ENCODE assay signal across 39 cellular contexts in the genomic region with DNA sequence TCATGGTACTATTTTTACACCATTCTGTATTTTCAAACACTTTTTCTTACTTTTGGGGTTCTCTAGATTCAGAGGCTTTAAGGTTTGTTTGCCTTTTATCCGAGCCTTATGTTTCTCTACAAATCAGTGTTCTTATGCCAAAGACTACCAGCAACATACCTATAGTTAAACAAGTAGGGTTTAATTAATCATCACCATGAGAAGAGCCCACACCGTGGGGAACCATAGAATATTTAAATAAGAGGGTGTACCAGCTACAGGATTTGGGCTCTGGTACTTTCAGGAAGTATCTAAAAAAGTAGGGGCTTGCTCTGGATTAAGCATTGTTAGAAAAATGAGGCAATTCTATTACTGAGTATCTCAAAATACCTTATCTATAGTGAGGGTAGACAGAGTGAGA. TPM values are rescaled to one million over a fixed set of nuclear protein-coding genes. Genes with fewer than 3 reads are reported as not detected.
"Had no signal": no experiment of that assay in that cellular context is flagged by ENCODE, and none has a peak within 500 bp of the region (broad histone marks: within the 10 kb centered on the region; RNA-seq: fewer than 3 reads in every experiment).

No MANE protein-coding gene starts in this region.

- DNase-seq: activated CD4-positive, alpha-beta memory T cell treated with anti-CD3 and anti-CD28 coated beads, Interleukin-2, amount 10 ng/mL, durations not matched to agents 7 days and 5 days; activated CD4-positive, alpha-beta T cell treated with anti-CD3 and anti-CD28 coated beads for 1 hour; activated CD4-positive, alpha-beta T cell treated with anti-CD3 and anti-CD28 coated beads for 36 hours; activated CD4-positive, alpha-beta T cell treated with anti-CD3 and anti-CD28 coated beads for 48 hours; activated CD4-positive, alpha-beta T cell treated with anti-CD3 and anti-CD28 coated beads, Interleukin-2, amount 10 ng/mL, durations not matched to agents 7 days and 5 days; activated CD4-positive, alpha-beta T cell treated with anti-CD3 and anti-CD28 coated beads, Interleukin-2, amount 50 U/mL, for 48 hours; activated CD4-positive, CD25-positive, alpha-beta regulatory T cell; activated CD8-positive, alpha-beta memory T cell treated with anti-CD3 and anti-CD28 coated beads for 24 hours; activated CD8-positive, alpha-beta memory T cell treated with anti-CD3 and anti-CD28 coated beads, Interleukin-2, amount 10 ng/mL, durations not matched to agents 7 days and 5 days; activated CD8-positive, alpha-beta memory T cell treated with anti-CD3 and anti-CD28 coated beads, Interleukin-2, amount 50 U/mL, for 48 hours; activated CD8-positive, alpha-beta T cell treated with anti-CD3 and anti-CD28 coated beads, Interleukin-2, amount 10 ng/mL, durations not matched to agents 7 days and 5 days; activated effector memory CD4-positive, alpha-beta T cell treated with Interleukin-2 at 50 U/mL for 16 hours; activated gamma-delta T cell; activated naive CD4-positive, alpha-beta T cell treated with anti-CD3 and anti-CD28 coated beads, Interleukin-2, amount 10 ng/mL, durations not matched to agents 7 days and 5 days; activated naive CD4-positive, alpha-beta T cell treated with Interleukin-2 at 50 U/mL for 16 hours; activated naive CD8-positive, alpha-beta T cell treated with anti-CD3 and anti-CD28 coated beads, Interleukin-2, amount 10 ng/mL, durations not matched to agents 7 days and 5 days; activated naive CD8-positive, alpha-beta T cell treated with anti-CD3 and anti-CD28 coated beads, Interleukin-2, amount 50 U/mL, for 24 hours; activated T-cell treated with anti-CD3 and anti-CD28 coated beads, Interleukin-2, amount 50 U/mL, for 24 hours; activated T-cell treated with anti-CD3 and anti-CD28 coated beads, Interleukin-2, amount 50 U/mL, for 48 hours; amygdala; anterior cingulate cortex; caudate nucleus; cerebellar nuclear complex; T-cell; T-helper 17 cell; T1000 had no signal

- H3K27ac ChIP-seq: ascending aorta, cardiac muscle cell, VCaP had no signal

- ATAC-seq: activated CD4-positive, alpha-beta T cell treated with anti-CD3 and anti-CD28 coated beads for 36 hours; activated CD4-positive, CD25-positive, alpha-beta regulatory T cell treated with anti-CD3 and anti-CD28 coated beads, Interleukin-2, amount 50 U/mL, for 24 hours; activated CD8-positive, alpha-beta memory T cell treated with anti-CD3 and anti-CD28 coated beads, Interleukin-2, amount 10 ng/mL, durations not matched to agents 7 days and 5 days; activated CD8-positive, alpha-beta T cell treated with anti-CD3 and anti-CD28 coated beads, Interleukin-2, amount 10 ng/mL, durations not matched to agents 7 days and 5 days; activated naive CD8-positive, alpha-beta T cell treated with anti-CD3 and anti-CD28 coated beads, Interleukin-2, amount 50 U/mL, for 24 hours; T-cell; T-helper 17 cell had no signal

- H3K4me1 ChIP-seq: ascending aorta had no signal

- H3K27me3 ChIP-seq: ascending aorta, cardiac muscle cell had no signal

- H3K9me3 Mint-ChIP-seq: activated CD4-positive, alpha-beta memory T cell treated with anti-CD3 and anti-CD28 coated beads, Interleukin-2, amount 10 ng/mL, durations not matched to agents 7 days and 5 days; activated CD4-positive, alpha-beta T cell treated with anti-CD3 and anti-CD28 coated beads, Interleukin-2, amount 10 ng/mL, durations not matched to agents 7 days and 5 days; activated naive CD4-positive, alpha-beta T cell treated with anti-CD3 and anti-CD28 coated beads, Interleukin-2, amount 10 ng/mL, durations not matched to agents 7 days and 5 days; activated naive CD8-positive, alpha-beta T cell treated with anti-CD3 and anti-CD28 coated beads, Interleukin-2, amount 10 ng/mL, durations not matched to agents 7 days and 5 days; activated T-cell treated with anti-CD3 and anti-CD28 coated beads, Interleukin-2, amount 50 U/mL, for 24 hours; activated T-helper 2 cell treated with anti-CD3 and anti-CD28 coated beads, Interferon-gamma antibody, Interleukin-2, Interleukin-4, amounts not matched to agents 10 μg/mL and 5 μg/mL and 100 μg/mL, durations not matched to agents 14 hours and 24 hours and 36 hours had no signal

- H3K4me3 ChIP-seq: ascending aorta, cardiac muscle cell had no signal

- H3K9me3 ChIP-seq: ascending aorta had no signal

- H3K4me1 Mint-ChIP-seq: activated CD4-positive, alpha-beta memory T cell treated with anti-CD3 and anti-CD28 coated beads, Interleukin-2, amount 10 ng/mL, durations not matched to agents 7 days and 5 days; activated CD4-positive, alpha-beta T cell treated with anti-CD3 and anti-CD28 coated beads for 36 hours; activated CD4-positive, alpha-beta T cell treated with anti-CD3 and anti-CD28 coated beads, Interleukin-2, amount 10 ng/mL, durations not matched to agents 7 days and 5 days; activated CD8-positive, alpha-beta memory T cell treated with anti-CD3 and anti-CD28 coated beads, Interleukin-2, amount 10 ng/mL, durations not matched to agents 7 days and 5 days; activated naive CD4-positive, alpha-beta T cell treated with anti-CD3 and anti-CD28 coated beads, Interleukin-2, amount 10 ng/mL, durations not matched to agents 7 days and 5 days; activated naive CD4-positive, alpha-beta T cell treated with anti-CD3 and anti-CD28 coated beads, Interleukin-2, amount 50 U/mL, for 24 hours; activated naive CD8-positive, alpha-beta T cell treated with anti-CD3 and anti-CD28 coated beads, Interleukin-2, amount 10 ng/mL, durations not matched to agents 7 days and 5 days; activated naive CD8-positive, alpha-beta T cell treated with anti-CD3 and anti-CD28 coated beads, Interleukin-2, amount 50 U/mL, for 24 hours; brain; central memory CD8-positive, alpha-beta T cell; T-helper 17 cell had no signal

- H3K27ac Mint-ChIP-seq: activated CD4-positive, alpha-beta memory T cell treated with anti-CD3 and anti-CD28 coated beads, Interleukin-2, amount 10 ng/mL, durations not matched to agents 7 days and 5 days; activated CD4-positive, alpha-beta T cell treated with anti-CD3 and anti-CD28 coated beads for 36 hours; activated CD4-positive, alpha-beta T cell treated with anti-CD3 and anti-CD28 coated beads, Interleukin-2, amount 10 ng/mL, durations not matched to agents 7 days and 5 days; activated CD8-positive, alpha-beta memory T cell treated with anti-CD3 and anti-CD28 coated beads, Interleukin-2, amount 10 ng/mL, durations not matched to agents 7 days and 5 days; activated CD8-positive, alpha-beta T cell treated with anti-CD3 and anti-CD28 coated beads, Interleukin-2, amount 10 ng/mL, durations not matched to agents 7 days and 5 days; activated naive CD4-positive, alpha-beta T cell treated with anti-CD3 and anti-CD28 coated beads, Interleukin-2, amount 10 ng/mL, durations not matched to agents 7 days and 5 days; activated naive CD4-positive, alpha-beta T cell treated with anti-CD3 and anti-CD28 coated beads, Interleukin-2, amount 50 U/mL, for 24 hours; activated naive CD8-positive, alpha-beta T cell; activated naive CD8-positive, alpha-beta T cell treated with anti-CD3 and anti-CD28 coated beads, Interleukin-2, amount 10 ng/mL, durations not matched to agents 7 days and 5 days; activated naive CD8-positive, alpha-beta T cell treated with anti-CD3 and anti-CD28 coated beads, Interleukin-2, amount 50 U/mL, for 24 hours; activated T-cell treated with anti-CD3 and anti-CD28 coated beads, Interleukin-2, amount 50 U/mL, for 24 hours; activated T-helper 2 cell treated with anti-CD3 and anti-CD28 coated beads, Interferon-gamma antibody, Interleukin-2, Interleukin-4, amounts not matched to agents 10 μg/mL and 5 μg/mL and 100 μg/mL, durations not matched to agents 14 hours and 24 hours and 36 hours; brain; T-cell; T-helper 17 cell had no signal

- H3K36me3 ChIP-seq: ascending aorta, cardiac muscle cell had no signal

- H3K4me3 Mint-ChIP-seq: activated CD4-positive, alpha-beta memory T cell treated with anti-CD3 and anti-CD28 coated beads, Interleukin-2, amount 10 ng/mL, durations not matched to agents 7 days and 5 days; activated CD4-positive, alpha-beta T cell treated with anti-CD3 and anti-CD28 coated beads for 36 hours; activated CD4-positive, alpha-beta T cell treated with anti-CD3 and anti-CD28 coated beads, Interleukin-2, amount 10 ng/mL, durations not matched to agents 7 days and 5 days; activated CD8-positive, alpha-beta memory T cell treated with anti-CD3 and anti-CD28 coated beads, Interleukin-2, amount 10 ng/mL, durations not matched to agents 7 days and 5 days; activated CD8-positive, alpha-beta T cell treated with anti-CD3 and anti-CD28 coated beads, Interleukin-2, amount 10 ng/mL, durations not matched to agents 7 days and 5 days; activated naive CD4-positive, alpha-beta T cell treated with anti-CD3 and anti-CD28 coated beads, Interleukin-2, amount 10 ng/mL, durations not matched to agents 7 days and 5 days; activated naive CD4-positive, alpha-beta T cell treated with anti-CD3 and anti-CD28 coated beads, Interleukin-2, amount 50 U/mL, for 24 hours; activated naive CD8-positive, alpha-beta T cell; activated naive CD8-positive, alpha-beta T cell treated with anti-CD3 and anti-CD28 coated beads, Interleukin-2, amount 10 ng/mL, durations not matched to agents 7 days and 5 days; activated naive CD8-positive, alpha-beta T cell treated with anti-CD3 and anti-CD28 coated beads, Interleukin-2, amount 50 U/mL, for 24 hours; activated T-cell treated with anti-CD3 and anti-CD28 coated beads, Interleukin-2, amount 50 U/mL, for 24 hours; brain; central memory CD8-positive, alpha-beta T cell; T-cell; T-helper 17 cell had no signal

- H3K36me3 Mint-ChIP-seq: activated CD8-positive, alpha-beta memory T cell treated with anti-CD3 and anti-CD28 coated beads, Interleukin-2, amount 10 ng/mL, durations not matched to agents 7 days and 5 days; activated naive CD4-positive, alpha-beta T cell treated with anti-CD3 and anti-CD28 coated beads, Interleukin-2, amount 10 ng/mL, durations not matched to agents 7 days and 5 days; activated naive CD4-positive, alpha-beta T cell treated with anti-CD3 and anti-CD28 coated beads, Interleukin-2, amount 50 U/mL, for 24 hours; activated naive CD8-positive, alpha-beta T cell; activated naive CD8-positive, alpha-beta T cell treated with anti-CD3 and anti-CD28 coated beads, Interleukin-2, amount 10 ng/mL, durations not matched to agents 7 days and 5 days; brain; T-cell had no signal

- H3K27me3 Mint-ChIP-seq: activated CD4-positive, alpha-beta memory T cell treated with anti-CD3 and anti-CD28 coated beads, Interleukin-2, amount 10 ng/mL, durations not matched to agents 7 days and 5 days; activated CD8-positive, alpha-beta memory T cell treated with anti-CD3 and anti-CD28 coated beads, Interleukin-2, amount 10 ng/mL, durations not matched to agents 7 days and 5 days; activated naive CD4-positive, alpha-beta T cell treated with anti-CD3 and anti-CD28 coated beads, Interleukin-2, amount 10 ng/mL, durations not matched to agents 7 days and 5 days; activated naive CD4-positive, alpha-beta T cell treated with anti-CD3 and anti-CD28 coated beads, Interleukin-2, amount 50 U/mL, for 24 hours; activated naive CD8-positive, alpha-beta T cell; activated T-cell treated with anti-CD3 and anti-CD28 coated beads, Interleukin-2, amount 50 U/mL, for 24 hours; central memory CD8-positive, alpha-beta T cell; T-helper 17 cell had no signal

RNA-seq across cellular contexts. Expression of gene TMEM225, which starts 25.7 kb away (rescaled TPM):
- total RNA-seq: activated CD4-positive, alpha-beta memory T cell treated with anti-CD3 and anti-CD28 coated beads, Interleukin-2, amount 10 ng/mL, durations not matched to agents 7 days and 5 days; activated CD4-positive, alpha-beta T cell treated with anti-CD3 and anti-CD28 coated beads for 36 hours; activated CD4-positive, alpha-beta T cell treated with anti-CD3 and anti-CD28 coated beads, Interleukin-2, amount 10 ng/mL, durations not matched to agents 7 days and 5 days; activated CD8-positive, alpha-beta memory T cell treated with anti-CD3 and anti-CD28 coated beads, Interleukin-2, amount 10 ng/mL, durations not matched to agents 7 days and 5 days; activated CD8-positive, alpha-beta T cell treated with anti-CD3 and anti-CD28 coated beads, Interleukin-2, amount 10 ng/mL, durations not matched to agents 7 days and 5 days; activated naive CD8-positive, alpha-beta T cell treated with anti-CD3 and anti-CD28 coated beads, Interleukin-2, amount 10 ng/mL, durations not matched to agents 7 days and 5 days; activated T-helper 2 cell treated with anti-CD3 and anti-CD28 coated beads, Interferon-gamma antibody, Interleukin-2, Interleukin-4, amounts not matched to agents 10 μg/mL and 5 μg/mL and 100 μg/mL, durations not matched to agents 14 hours and 24 hours and 36 hours; ascending aorta; bronchial epithelial cell; cardiac muscle cell; T-cell; T-helper 1 cell treated with Interleukin-12 subunit alpha and Interleukin-12 subunit beta and Interleukin-4 antibody, amounts not matched to agents 30 ng/mL and 1 ng/mL, for 36 hours; T-helper 17 cell; T-helper 2 cell treated with Interferon-gamma antibody and Interleukin-4, amounts not matched to agents 100 ng/mL and 5 ng/mL, for 36 hours had no signal
- polyA plus RNA-seq: adipose tissue, cardiac muscle cell had no signal

RNA-seq across cellular contexts. Expression of gene OR8D4, which starts 42.2 kb away (rescaled TPM):
- total RNA-seq: activated CD4-positive, alpha-beta memory T cell treated with anti-CD3 and anti-CD28 coated beads, Interleukin-2, amount 10 ng/mL, durations not matched to agents 7 days and 5 days; activated CD4-positive, alpha-beta T cell treated with anti-CD3 and anti-CD28 coated beads for 36 hours; activated CD4-positive, alpha-beta T cell treated with anti-CD3 and anti-CD28 coated beads, Interleukin-2, amount 10 ng/mL, durations not matched to agents 7 days and 5 days; activated CD8-positive, alpha-beta memory T cell treated with anti-CD3 and anti-CD28 coated beads, Interleukin-2, amount 10 ng/mL, durations not matched to agents 7 days and 5 days; activated CD8-positive, alpha-beta T cell treated with anti-CD3 and anti-CD28 coated beads, Interleukin-2, amount 10 ng/mL, durations not matched to agents 7 days and 5 days; activated naive CD8-positive, alpha-beta T cell treated with anti-CD3 and anti-CD28 coated beads, Interleukin-2, amount 10 ng/mL, durations not matched to agents 7 days and 5 days; activated T-helper 2 cell treated with anti-CD3 and anti-CD28 coated beads, Interferon-gamma antibody, Interleukin-2, Interleukin-4, amounts not matched to agents 10 μg/mL and 5 μg/mL and 100 μg/mL, durations not matched to agents 14 hours and 24 hours and 36 hours; ascending aorta; bronchial epithelial cell; cardiac muscle cell; T-cell; T-helper 1 cell treated with Interleukin-12 subunit alpha and Interleukin-12 subunit beta and Interleukin-4 antibody, amounts not matched to agents 30 ng/mL and 1 ng/mL, for 36 hours; T-helper 17 cell; T-helper 2 cell treated with Interferon-gamma antibody and Interleukin-4, amounts not matched to agents 100 ng/mL and 5 ng/mL, for 36 hours had no signal
- polyA plus RNA-seq: adipose tissue, cardiac muscle cell had no signal

RNA-seq across cellular contexts. Expression of gene OR6M1, which starts 53.6 kb away (rescaled TPM):
- total RNA-seq: activated CD4-positive, alpha-beta memory T cell treated with anti-CD3 and anti-CD28 coated beads, Interleukin-2, amount 10 ng/mL, durations not matched to agents 7 days and 5 days; activated CD4-positive, alpha-beta T cell treated with anti-CD3 and anti-CD28 coated beads for 36 hours; activated CD4-positive, alpha-beta T cell treated with anti-CD3 and anti-CD28 coated beads, Interleukin-2, amount 10 ng/mL, durations not matched to agents 7 days and 5 days; activated CD8-positive, alpha-beta memory T cell treated with anti-CD3 and anti-CD28 coated beads, Interleukin-2, amount 10 ng/mL, durations not matched to agents 7 days and 5 days; activated CD8-positive, alpha-beta T cell treated with anti-CD3 and anti-CD28 coated beads, Interleukin-2, amount 10 ng/mL, durations not matched to agents 7 days and 5 days; activated naive CD8-positive, alpha-beta T cell treated with anti-CD3 and anti-CD28 coated beads, Interleukin-2, amount 10 ng/mL, durations not matched to agents 7 days and 5 days; activated T-helper 2 cell treated with anti-CD3 and anti-CD28 coated beads, Interferon-gamma antibody, Interleukin-2, Interleukin-4, amounts not matched to agents 10 μg/mL and 5 μg/mL and 100 μg/mL, durations not matched to agents 14 hours and 24 hours and 36 hours; ascending aorta; bronchial epithelial cell; cardiac muscle cell; T-cell; T-helper 1 cell treated with Interleukin-12 subunit alpha and Interleukin-12 subunit beta and Interleukin-4 antibody, amounts not matched to agents 30 ng/mL and 1 ng/mL, for 36 hours; T-helper 17 cell; T-helper 2 cell treated with Interferon-gamma antibody and Interleukin-4, amounts not matched to agents 100 ng/mL and 5 ng/mL, for 36 hours had no signal
- polyA plus RNA-seq: adipose tissue, cardiac muscle cell had no signal
